ENCODE assay signal across 26 cellular contexts in the genomic region with DNA sequence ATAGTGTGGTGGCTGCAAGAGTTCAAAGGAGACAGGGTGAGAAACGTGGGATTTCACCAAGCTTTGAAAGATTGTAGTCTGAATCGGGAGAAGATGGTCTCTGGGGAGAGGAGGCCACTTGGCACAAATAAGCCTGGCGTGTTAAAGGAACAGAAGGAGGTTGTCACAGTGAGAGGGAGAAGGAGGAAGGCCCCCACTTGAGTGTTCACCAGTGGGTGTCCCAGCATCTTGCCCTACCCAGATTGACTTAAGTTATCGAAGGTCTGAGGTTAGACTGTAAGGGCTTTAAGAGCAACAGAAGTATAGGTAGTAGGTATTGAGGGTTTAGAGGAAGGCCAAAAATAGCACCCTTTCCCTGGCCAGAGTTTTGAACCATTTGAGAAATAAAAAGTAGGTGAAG. TPM values are rescaled to one million over a fixed set of nuclear protein-coding genes. Genes with fewer than 3 reads are reported as not detected.
DNase-seq lines count a peak whose midpoint lies in the region; ATAC-seq, FAIRE-seq and TF ChIP-seq lines count a peak whose summit lies in the region.
"Had no signal": no experiment of that assay in that cellular context is flagged by ENCODE, and none has a peak within 500 bp of the region (broad histone marks: within the 10 kb centered on the region; RNA-seq: fewer than 3 reads in every experiment).

No MANE protein-coding gene starts in this region.

- H3K4me1 ChIP-seq in ACC112 (ENCODE audit: control insufficient read depth, insufficient read depth, low read length, unreplicated experiment) (peaks cover 51% of the 10 kb centered on the region), kidney (ENCODE audit: control insufficient read depth in 1 of 2, insufficient read depth in 1 of 2, low read depth in 1 of 2, low read length in 2 of 2) (peaks cover 13 to 15% of the 10 kb centered on the region in 2 donors), adrenal gland (replicated peaks in 1 of 2) (peaks cover 0 to 9% of the 10 kb centered on the region in 2 donors)

- WGBS in adrenal gland, 4 donors: 88 to 96% (median 89%) methylated on average over 4 of the region's 4 CpGs

- intact Hi-C loops in activated T-helper 1 cell treated with anti-CD3 and anti-CD28 coated beads, Interleukin-12 subunit alpha, Interleukin-12 subunit beta, Interleukin-2, Interleukin-4 antibody, amounts not matched to agents 30 ng/mL and 10 ng/mL and 1 ng/mL, durations not matched to agents 14 hours and 24 hours and 36 hours (cut with micrococcal nuclease): loop anchor here (5.0 kb wide), 1 partner anchor 274 kb away; a partner anchor contains a TSS
- intact Hi-C loops in kidney (cut with DNase I): no loop called here
- intact Hi-C loops in dorsolateral prefrontal cortex (cut with DNase I): loop anchor here in 1 of 2 donors (10.0 kb wide), 1 partner anchor 52 kb away; a partner anchor contains a TSS
- intact Hi-C loops in adrenal gland (cut with DNase I): no loop called here

- DNase-seq in GM12891 (ENCODE audit: insufficient read length, low spot score) (no peak), kidney (no peak), dorsolateral prefrontal cortex (no peak), adrenal gland (no peak)
- DNase-seq in activated T-helper 1 cell treated with anti-CD3 and anti-CD28 coated beads, Interleukin-12 subunit alpha, Interleukin-12 subunit beta, Interleukin-2, Interleukin-4 antibody, amounts not matched to agents 30 ng/mL and 10 ng/mL and 1 ng/mL, durations not matched to agents 14 hours and 24 hours and 36 hours (ENCODE audit: low spot score): no peak
- DNase-seq: activated CD4-positive, alpha-beta T cell treated with anti-CD3 and anti-CD28 coated beads, Interleukin-2, amount 10 ng/mL, durations not matched to agents 7 days and 5 days; activated T-cell treated with anti-CD3 and anti-CD28 coated beads, Interleukin-2, amount 50 U/mL, for 48 hours; C1 segment of cervical spinal cord; effector CD8-positive, alpha-beta T cell; erythroblast; foreskin keratinocyte; naive thymus-derived CD8-positive, alpha-beta T cell; NCI-H1694 treated with DMSO at 0.1 percent for 48 hours; NCI-H2227 treated with DMSO at 0.1 percent for 48 hours; NCI-H748 treated with DMSO at 0.1 percent for 48 hours; ovary; stimulated activated CD4-positive, alpha-beta T cell treated with anti-CD3 and anti-CD28 coated beads, Interleukin-4, amount 100 ng/mL, for 1 hour; stimulated activated naive CD4-positive, alpha-beta T cell had no signal

- H3K36me3 Mint-ChIP-seq in activated T-helper 1 cell treated with anti-CD3 and anti-CD28 coated beads, Interleukin-12 subunit alpha, Interleukin-12 subunit beta, Interleukin-2, Interleukin-4 antibody, amounts not matched to agents 30 ng/mL and 10 ng/mL and 1 ng/mL, durations not matched to agents 14 hours and 24 hours and 36 hours (ENCODE audit: low read depth): peaks cover 17% of the 10 kb centered on the region

- H3K27ac Mint-ChIP-seq in activated T-helper 1 cell treated with anti-CD3 and anti-CD28 coated beads, Interleukin-12 subunit alpha, Interleukin-12 subunit beta, Interleukin-2, Interleukin-4 antibody, amounts not matched to agents 30 ng/mL and 10 ng/mL and 1 ng/mL, durations not matched to agents 14 hours and 24 hours and 36 hours: peak overlapping the region; percentile 42
- H3K27ac Mint-ChIP-seq: activated CD4-positive, alpha-beta T cell treated with anti-CD3 and anti-CD28 coated beads, Interleukin-2, amount 10 ng/mL, durations not matched to agents 7 days and 5 days; T-helper 2 cell treated with Interferon-gamma antibody and Interleukin-4, amounts not matched to agents 5 μg/mL and 100 μg/mL, for 36 hours had no signal

- TF ChIP-seq POLR2A in GM12891 (IDR thresholded peaks at IDR 0.05; ENCODE audit: low read depth, low read length): peak; percentile 38; the same call in 1 of the 2 replicates
- no peak for TF ChIP-seq POLR2A in adrenal gland (IDR thresholded peaks at IDR 0.05)

- no peak for FAIRE-seq in GM12891 (lab: Jason Lieb, UNC)
- no peak for FAIRE-seq in kidney (lab: Jason Lieb, UNC)
- FAIRE-seq: GM18507, HTR-8/SVneo had no signal

- peak overlapping the region; percentile 69; the same call in 1 of the 2 replicates for H3K27ac ChIP-seq in ACC112 (ENCODE audit: low read depth, low read length)
- peak overlapping the region; percentile 22 to 62 for H3K27ac ChIP-seq in kidney (ENCODE audit: low read depth in 2 of 2, low read length in 2 of 2)
- no peak overlapping the region for H3K27ac ChIP-seq in dorsolateral prefrontal cortex
- peak overlapping the region in 1 of 5 donors; percentile 35 for H3K27ac ChIP-seq in adrenal gland
- H3K27ac ChIP-seq: foreskin keratinocyte, ovary had no signal

- TF ChIP-seq CTCF in kidney (IDR thresholded peaks at IDR 0.05; ENCODE audit: borderline replicate concordance, extremely low read depth, insufficient read depth) (no peak), dorsolateral prefrontal cortex (IDR thresholded peaks at IDR 0.05 in 54 of 56, conservative IDR thresholded peaks at IDR 0.05 in 2 of 56; ENCODE audit: low read depth in 1 of 56, partially characterized antibody in 56 of 56) (no peak), adrenal gland (IDR thresholded peaks at IDR 0.05) (no peak)

- H3K4me3 ChIP-seq in ACC112 (ENCODE audit: low read depth, low read length) (no peak overlapping the region), kidney (ENCODE audit: low read length in 2 of 2) (no peak overlapping the region), dorsolateral prefrontal cortex (no peak overlapping the region), adrenal gland (no peak overlapping the region)
- H3K4me3 ChIP-seq: ovary, thoracic aorta had no signal

- no peak overlapping the region for H3K4me3 Mint-ChIP-seq in activated T-helper 1 cell treated with anti-CD3 and anti-CD28 coated beads, Interleukin-12 subunit alpha, Interleukin-12 subunit beta, Interleukin-2, Interleukin-4 antibody, amounts not matched to agents 30 ng/mL and 10 ng/mL and 1 ng/mL, durations not matched to agents 14 hours and 24 hours and 36 hours
- H3K4me3 Mint-ChIP-seq: activated CD4-positive, alpha-beta T cell treated with anti-CD3 and anti-CD28 coated beads, Interleukin-2, amount 10 ng/mL, durations not matched to agents 7 days and 5 days; naive thymus-derived CD8-positive, alpha-beta T cell; T-helper 2 cell treated with Interferon-gamma antibody and Interleukin-4, amounts not matched to agents 5 μg/mL and 100 μg/mL, for 36 hours had no signal

- ATAC-seq in GM18907 (IDR thresholded peaks at IDR 0.05; ENCODE audit: unreplicated experiment) (no peak), GM21723 (IDR thresholded peaks at IDR 0.05; ENCODE audit: unreplicated experiment) (no peak)
- ATAC-seq: activated naive CD4-positive, alpha-beta T cell treated with anti-CD3 and anti-CD28 coated beads, Interleukin-2, amount 50 U/mL, for 72 hours; foreskin keratinocyte; naive thymus-derived CD8-positive, alpha-beta T cell had no signal

- no peak overlapping the region for H3K9ac ChIP-seq in kidney (ENCODE audit: low read length in 2 of 2)

- no peaks in the 10 kb centered on the region for H3K27me3 ChIP-seq in ACC112 (ENCODE audit: insufficient read depth, low read length)
- no peaks in the 10 kb centered on the region for H3K27me3 ChIP-seq in dorsolateral prefrontal cortex
- no peaks in the 10 kb centered on the region for H3K27me3 ChIP-seq in adrenal gland
- H3K27me3 ChIP-seq: foreskin keratinocyte, ovary had no signal

- peaks cover 34% of the 10 kb centered on the region for H3K4me1 Mint-ChIP-seq in activated T-helper 1 cell treated with anti-CD3 and anti-CD28 coated beads, Interleukin-12 subunit alpha, Interleukin-12 subunit beta, Interleukin-2, Interleukin-4 antibody, amounts not matched to agents 30 ng/mL and 10 ng/mL and 1 ng/mL, durations not matched to agents 14 hours and 24 hours and 36 hours (ENCODE audit: low read depth)

- no peaks in the 10 kb centered on the region for H3K9me3 Mint-ChIP-seq in activated T-helper 1 cell treated with anti-CD3 and anti-CD28 coated beads, Interleukin-12 subunit alpha, Interleukin-12 subunit beta, Interleukin-2, Interleukin-4 antibody, amounts not matched to agents 30 ng/mL and 10 ng/mL and 1 ng/mL, durations not matched to agents 14 hours and 24 hours and 36 hours
- H3K9me3 Mint-ChIP-seq: activated CD4-positive, alpha-beta T cell treated with anti-CD3 and anti-CD28 coated beads, Interleukin-2, amount 10 ng/mL, durations not matched to agents 7 days and 5 days; activated naive CD4-positive, alpha-beta T cell treated with anti-CD3 and anti-CD28 coated beads, Interleukin-2, amount 50 U/mL, for 72 hours; naive thymus-derived CD8-positive, alpha-beta T cell; T-helper 2 cell treated with Interferon-gamma antibody and Interleukin-4, amounts not matched to agents 5 μg/mL and 100 μg/mL, for 36 hours had no signal

- H3K9me3 ChIP-seq in kidney (ENCODE audit: control insufficient read depth in 1 of 2, low read length in 2 of 2): no peaks in the 10 kb centered on the region
- H3K9me3 ChIP-seq in adrenal gland (replicated peaks in 1 of 3): no peaks in the 10 kb centered on the region
- H3K9me3 ChIP-seq: ovary, thoracic aorta had no signal

- H2AFZ ChIP-seq in ACC112 (ENCODE audit: low read length, unreplicated experiment): no peak overlapping the region

- peaks cover 36% of the 10 kb centered on the region for H3K79me2 ChIP-seq in ACC112 (ENCODE audit: control insufficient read depth, insufficient read depth, low read length, unreplicated experiment)

- H3K36me3 ChIP-seq in ACC112 (ENCODE audit: insufficient read depth, low read length) (0 out of 2 replicates have a peak, but pooled peaks cover 7% of the 10 kb centered on the region), kidney (ENCODE audit: control insufficient read depth in 1 of 2, insufficient read depth in 2 of 2, low read length in 2 of 2) (peaks cover 0 to 3% of the 10 kb centered on the region in 2 donors), adrenal gland (replicated peaks in 1 of 2) (peaks cover 0 to 8% of the 10 kb centered on the region in 2 donors)
- H3K36me3 ChIP-seq: ovary, thoracic aorta had no signal

- no peaks in the 10 kb centered on the region for H3K27me3 Mint-ChIP-seq in activated T-helper 1 cell treated with anti-CD3 and anti-CD28 coated beads, Interleukin-12 subunit alpha, Interleukin-12 subunit beta, Interleukin-2, Interleukin-4 antibody, amounts not matched to agents 30 ng/mL and 10 ng/mL and 1 ng/mL, durations not matched to agents 14 hours and 24 hours and 36 hours (ENCODE audit: insufficient read depth)
- H3K27me3 Mint-ChIP-seq: activated CD4-positive, alpha-beta T cell treated with anti-CD3 and anti-CD28 coated beads, Interleukin-2, amount 10 ng/mL, durations not matched to agents 7 days and 5 days; naive thymus-derived CD8-positive, alpha-beta T cell had no signal

TF ChIP-seq in GM12891, 5 proteins besides CTCF, POLR2A, EP300 and RAD21 (continues in another document):
- TF ChIP-seq POU2F2 (IDR thresholded peaks at IDR 0.05; ENCODE audit: low read depth, low read length): peak; percentile 46; the same call in 1 of the 2 replicates

RNA-seq across cellular contexts. Expression of a gene that starts 48.0 kb away (rescaled TPM):
- 11.0 TPM for polyA plus RNA-seq in GM12891 (2012; ENCODE audit: low read depth, missing spikeins)
- 22.7 and 23.1 TPM in 2 replicates for total RNA-seq in activated T-helper 1 cell treated with anti-CD3 and anti-CD28 coated beads, Interleukin-12 subunit alpha, Interleukin-12 subunit beta, Interleukin-2, Interleukin-4 antibody, amounts not matched to agents 30 ng/mL and 10 ng/mL and 1 ng/mL, durations not matched to agents 14 hours and 24 hours and 36 hours
- total RNA-seq in kidney: 85.1 TPM
- polyA plus RNA-seq in kidney (ENCODE audit: insufficient read depth, low read depth, low replicate concordance): 5.6 TPM
- total RNA-seq in dorsolateral prefrontal cortex: 10 to 100 TPM; 39.9 to 77.7 (median 54.2) TPM
- 10 to 100 TPM; 18.5 to 61.2 (median 47.1) TPM for total RNA-seq in adrenal gland
- 10 to 100 TPM in 1 of 3 donors, 1 to 10 TPM in 2; 5.1 to 18.2 (median 6.2) TPM for polyA plus RNA-seq in adrenal gland

Comparison
In these comparisons a context has a peak if more than half of its experiments do, and no peak if none do; other contexts are left out.
1. H3K27ac ChIP-seq: peak in ACC112 (single experiment) and kidney (2 of 2); none in dorsolateral prefrontal cortex (0 of 59).